1 cellular context compared by ENCODE assay signal in genomic region chr1:32350785-32351076, GRCh38.
TF ChIP-seq lines count a peak whose summit lies in the region.

No MANE protein-coding gene starts in this region.

TF ChIP-seq in HepG2, 621 proteins besides CTCF, POLR2A, EP300 and RAD21:
- TF ChIP-seq ZNF337 (CRISPR knock-in tag; IDR thresholded peaks at IDR 0.05; ENCODE audit: borderline replicate concordance, low read depth) (no peak), MYPOP (CRISPR knock-in tag; IDR thresholded peaks at IDR 0.05) (0 out of 2 replicates have a peak, but pooled peaks have one; percentile 29), DRAP1 (CRISPR knock-in tag; IDR thresholded peaks at IDR 0.05) (0 out of 2 replicates have a peak, but pooled peaks have one; percentile 7), ZNF775 (CRISPR knock-in tag; IDR thresholded peaks at IDR 0.05; ENCODE audit: borderline replicate concordance) (peak; percentile 80; the same call in 1 of the 2 replicates), PAX8 (CRISPR knock-in tag; IDR thresholded peaks at IDR 0.05; ENCODE audit: borderline replicate concordance) (0 out of 2 replicates have a peak, but pooled peaks have one; percentile 44), HOMEZ (CRISPR knock-in tag; IDR thresholded peaks at IDR 0.05; ENCODE audit: low read depth) (0 out of 2 replicates have a peak, but pooled peaks have one; percentile 25), PITX1 (CRISPR knock-in tag; IDR thresholded peaks at IDR 0.05) (peak; percentile 78; the same call in 1 of the 2 replicates), HNF1B (CRISPR knock-in tag; IDR thresholded peaks at IDR 0.05) (0 out of 2 replicates have a peak, but pooled peaks have one; percentile 23), ZNF678 (CRISPR knock-in tag; IDR thresholded peaks at IDR 0.05) (peak; percentile 61; the same call in 1 of the 2 replicates), RBFOX2 (IDR thresholded peaks at IDR 0.05; ENCODE audit: low read depth, low read length) (no peak), RNF2 (conservative IDR thresholded peaks at IDR 0.05; ENCODE audit: low read depth) (0 out of 2 replicates have a peak, but pooled peaks have one; percentile 77), ZNF552 (CRISPR knock-in tag; IDR thresholded peaks at IDR 0.05; ENCODE audit: borderline replicate concordance) (no peak), ZNF781 (CRISPR knock-in tag; IDR thresholded peaks at IDR 0.05; ENCODE audit: borderline replicate concordance, not compliant biosample characterization) (peak; percentile 71), ZFP1 (CRISPR knock-in tag; IDR thresholded peaks at IDR 0.05) (peak; percentile 54; the same call in 1 of the 2 replicates), ZNF609 (CRISPR knock-in tag; IDR thresholded peaks at IDR 0.05; ENCODE audit: borderline replicate concordance) (0 out of 2 replicates have a peak, but pooled peaks have one; percentile 42), SP4 (CRISPR knock-in tag; IDR thresholded peaks at IDR 0.05) (no peak), ZSCAN20 (CRISPR knock-in tag; IDR thresholded peaks at IDR 0.05; ENCODE audit: borderline replicate concordance) (0 out of 2 replicates have a peak, but pooled peaks have one; percentile 40), ZNF354B (CRISPR knock-in tag; IDR thresholded peaks at IDR 0.05) (no peak), HMG20B (CRISPR knock-in tag; conservative IDR thresholded peaks at IDR 0.05) (0 out of 2 replicates have a peak, but pooled peaks have one; percentile 7), ZSCAN31 (CRISPR knock-in tag; IDR thresholded peaks at IDR 0.05; ENCODE audit: low read depth) (peak; percentile 18; the same call in 1 of the 2 replicates)
